ENCODE assay signal across 25 cellular contexts in the genomic region with DNA sequence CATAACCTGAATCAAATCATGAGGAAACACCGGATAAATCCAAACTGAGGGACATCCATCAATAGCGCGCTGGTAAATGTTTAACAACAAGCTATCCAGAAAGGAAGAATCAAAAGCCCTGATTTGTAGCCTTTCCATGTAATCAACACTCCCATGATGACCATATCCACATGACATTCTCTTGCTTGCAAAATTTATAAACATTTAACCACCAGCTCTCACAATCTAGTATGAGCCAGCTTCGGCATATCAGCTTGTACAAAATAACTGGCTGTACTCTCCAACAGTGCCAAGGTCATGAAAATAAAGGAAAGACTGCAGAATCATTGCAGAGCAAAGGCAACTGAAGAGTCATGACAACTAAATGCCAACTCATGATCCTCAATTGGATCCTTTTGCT. TPM values are rescaled to one million over a fixed set of nuclear protein-coding genes. Genes with fewer than 3 reads are reported as not detected.
A peak's percentile ranks its signal among the peaks of the same experiment; 100 is the strongest.
DNase-seq lines count a peak whose midpoint lies in the region; ATAC-seq and TF ChIP-seq lines count a peak whose summit lies in the region.
"Had no signal": no experiment of that assay in that cellular context is flagged by ENCODE, and none has a peak within 500 bp of the region (broad histone marks: within the 10 kb centered on the region; RNA-seq: fewer than 3 reads in every experiment).

No MANE protein-coding gene starts in this region.

- intact Hi-C loops in left cardiac atrium (cut with DNase I): no loop called here
- intact Hi-C loops in sciatic nerve (cut with DNase I): no loop called here
- intact Hi-C loops in dorsolateral prefrontal cortex (cut with DNase I): no loop called here

- H3K4me3 ChIP-seq in cardiac fibroblast (replicated peaks in 1 of 2; ENCODE audit: low read depth in 2 of 2, low read length in 2 of 2) (no peak overlapping the region), dorsolateral prefrontal cortex (no peak overlapping the region)
- H3K4me3 ChIP-seq: gastroesophageal sphincter, stomach, upper lobe of right lung had no signal

- no peaks in the 10 kb centered on the region for H3K27me3 ChIP-seq in dorsolateral prefrontal cortex
- H3K27me3 ChIP-seq: BE2C, gastroesophageal sphincter, stomach, upper lobe of right lung had no signal

- DNase-seq in M059J (ENCODE audit: low read depth): peak; percentile 48
- DNase-seq in cardiac fibroblast (ENCODE audit: low read depth in 2 of 2): peak; percentile 18 to 54
- DNase-seq in left cardiac atrium: no peak
- no peak for DNase-seq in sciatic nerve (ENCODE audit: low spot score)
- DNase-seq in RPMI8226: no peak
- no peak for DNase-seq in dorsolateral prefrontal cortex
- DNase-seq: activated B cell treated with CpG ODN at 0.5 μM for 24 hours; BE2C; Caco-2; DND-41; Kasumi-1; midbrain; NCI-H1092 treated with DMSO at 0.1 percent for 48 hours; NCI-H2081 treated with DMSO at 0.1 percent for 48 hours; nephron progenitor cell; stimulated activated CD4-positive, alpha-beta T cell treated with anti-CD3 and anti-CD28 coated beads, Interleukin-4, amount 100 ng/mL, for 24 hours; stomach; upper lobe of right lung had no signal

- peak overlapping the region in 3 of 59 donors; percentile 0 to 48 (median 19) for H3K27ac ChIP-seq in dorsolateral prefrontal cortex
- H3K27ac ChIP-seq: gastroesophageal sphincter, upper lobe of right lung had no signal

- TF ChIP-seq CTCF in cardiac fibroblast (IDR thresholded peaks at IDR 0.05; ENCODE audit: low read depth, low read length) (no peak), dorsolateral prefrontal cortex (IDR thresholded peaks at IDR 0.05 in 54 of 56, conservative IDR thresholded peaks at IDR 0.05 in 2 of 56; ENCODE audit: low read depth in 1 of 56, partially characterized antibody in 56 of 56) (no peak)

- ATAC-seq in left cardiac atrium: peak; percentile 73 to 86
- peak; percentile 80 for ATAC-seq in sciatic nerve
- no peak for ATAC-seq in HG03378 (IDR thresholded peaks at IDR 0.05; ENCODE audit: unreplicated experiment)
- ATAC-seq: gastroesophageal sphincter, HCT116, Panc1, upper lobe of right lung had no signal

RNA-seq across cellular contexts. Expression of gene HSD11B1, which starts 15.7 kb away (rescaled TPM):
- 1.9 and 4.3 TPM in 2 replicates for total RNA-seq in M059J (2014; rRNA removed; shearing (Covaris generic))
- total RNA-seq in left cardiac atrium (1 to 10 TPM; 5.6 to 6.8 TPM), sciatic nerve (6.0 TPM), dorsolateral prefrontal cortex (10 to 100 TPM in 71 of 120 experiments, 1 to 10 TPM in 49; 1.3 to 41.9 (median 12.0) TPM)
- total RNA-seq: activated B cell treated with CpG ODN at 0.5 μM for 24 hours, Caco-2, endothelial cell of umbilical vein, NCI-H460 had no signal

RNA-seq across cellular contexts. Expression of gene TRAF3IP3, which starts 35.5 kb away (rescaled TPM):
- not detected in 2 replicates for total RNA-seq in M059J (2014; rRNA removed; shearing (Covaris generic))
- total RNA-seq in left cardiac atrium (1 to 10 TPM; 1.3 to 2.7 TPM), sciatic nerve (8.3 TPM), dorsolateral prefrontal cortex (1 to 10 TPM in 114 of 120 experiments, under 1 TPM in 6; 0.23 to 8.8 (median 2.7) TPM)
- total RNA-seq: Caco-2, endothelial cell of umbilical vein, HT1080, NCI-H460 had no signal

RNA-seq across cellular contexts. Expression of gene G0S2, which starts 45.1 kb away (rescaled TPM):
- 267 and 322 TPM in 2 replicates for total RNA-seq in M059J (2014; rRNA removed; shearing (Covaris generic))
- 100 to 1,000 TPM; 220 to 440 TPM for total RNA-seq in left cardiac atrium
- 93.0 TPM for total RNA-seq in sciatic nerve
- total RNA-seq in dorsolateral prefrontal cortex: 10 to 100 TPM in 9 of 120 experiments, 1 to 10 TPM in 103, under 1 TPM in 8; 0.54 to 40.5 (median 2.6) TPM
- total RNA-seq: HT1080 had no signal

Comparison
In these comparisons a context has a peak if more than half of its experiments do, and no peak if none do; other contexts are left out.
1. DNase-seq: peak in M059J (single experiment) and cardiac fibroblast (2 of 2); none in left cardiac atrium (single experiment), sciatic nerve (single experiment), RPMI8226 (single experiment) and dorsolateral prefrontal cortex (0 of 10).